ENCODE assay signal across 8 cellular contexts in the genomic region with DNA sequence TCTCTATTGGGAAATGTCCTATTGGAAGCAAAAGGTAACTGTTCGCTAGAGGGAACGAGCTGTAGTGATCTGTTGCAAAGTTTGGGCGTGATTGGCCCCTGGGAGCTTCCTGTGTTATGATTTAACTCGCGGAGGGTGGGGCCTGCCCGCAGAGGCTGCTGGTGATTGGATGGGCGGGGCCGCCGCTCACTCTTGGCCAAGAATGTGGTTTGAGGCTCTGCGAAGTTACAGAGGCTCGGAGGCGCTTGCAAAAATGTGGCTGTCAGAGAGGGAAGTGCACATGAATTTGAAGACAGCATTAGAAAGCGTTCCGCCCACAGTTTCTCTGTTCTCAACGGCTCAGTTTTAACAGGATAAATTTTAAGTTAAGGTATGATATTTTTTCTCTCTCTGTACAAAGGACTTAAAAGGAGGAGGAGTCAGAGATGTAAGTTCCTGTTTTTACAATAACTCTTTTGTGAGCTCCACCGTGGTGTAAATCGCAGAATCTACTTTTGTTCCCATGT. TPM values are rescaled to one million over a fixed set of nuclear protein-coding genes. Genes with fewer than 3 reads are reported as not detected.
A peak's percentile ranks its signal among the peaks of the same experiment; 100 is the strongest.
DNase-seq lines count a peak whose midpoint lies in the region; ATAC-seq and TF ChIP-seq lines count a peak whose summit lies in the region.

No MANE protein-coding gene starts in this region.

- H3K4me1 Mint-ChIP-seq in CD8-positive, alpha-beta T cell (ENCODE audit: low read depth), result peaks cover 53% of the 10 kb centered on the region

- WGBS in esophagus, 2 donors, result 0 to 1% methylated on average over 17 of the region's 17 CpGs

- H3K27me3 Mint-ChIP-seq in CD8-positive, alpha-beta T cell (ENCODE audit: low read depth), result no peaks in the 10 kb centered on the region

- peak overlapping the region; percentile 89 for H3K4me3 Mint-ChIP-seq in CD8-positive, alpha-beta T cell

- DNase-seq in CD8-positive, alpha-beta T cell, result peak; percentile 91 to 98 (median 95)
- peak; percentile 98 for DNase-seq in OCI-M1 (lab: John Stamatoyannopoulos, UW)
- DNase-seq in activated T-cell treated with anti-CD3 and anti-CD28 coated beads, Interleukin-2, amount 50 U/mL, for 1 hour, result peak; percentile 93
- peak; percentile 88 to 90 for DNase-seq in stimulated activated CD8-positive, alpha-beta memory T cell treated with anti-CD3 and anti-CD28 coated beads, Interleukin-7, amount 100 ng/mL, for 1 hour (ENCODE audit: low read depth in 2 of 2)

- H3K4me3 ChIP-seq in CD8-positive, alpha-beta T cell (ENCODE audit: low read depth, low read length), result peak overlapping the region; percentile 61
- H3K4me3 ChIP-seq in esophagus (ENCODE audit: low read depth in 1 of 2, low read length in 2 of 2) (peak overlapping the region; percentile 9 to 64), muscle layer of colon (ENCODE audit: low read depth in 1 of 2, low read length in 2 of 2) (peak overlapping the region; percentile 39 to 70)

- CTCF ChIA-PET in CD8-positive, alpha-beta T cell (lab: Charles Lee), result interaction anchor here (0.6 to 3.5 kb wide), 17 partner anchors 9 to 366 kb away, joined by 3 to 20 read pairs (median 4); no protein-coding TSS in a partner anchor

- H3K9me3 ChIP-seq in CD8-positive, alpha-beta T cell (ENCODE audit: low read length), result no peaks in the 10 kb centered on the region
- H3K9me3 ChIP-seq in esophagus (ENCODE audit: control insufficient read depth in 2 of 2, insufficient read depth in 1 of 2, low read depth in 1 of 2, low read length in 1 of 2), result no peaks in the 10 kb centered on the region
- H3K9me3 ChIP-seq in muscle layer of colon (ENCODE audit: low read length), result no peaks in the 10 kb centered on the region

- TF ChIP-seq CTCF in CD8-positive, alpha-beta T cell (IDR thresholded peaks at IDR 0.05), result peak; percentile 30

- H3K27me3 ChIP-seq in CD8-positive, alpha-beta T cell (ENCODE audit: insufficient read depth, low read length), result no peaks in the 10 kb centered on the region
- H3K27me3 ChIP-seq in esophagus (ENCODE audit: control insufficient read depth in 1 of 2, insufficient read depth in 2 of 2, low read length in 2 of 2) (no peaks in the 10 kb centered on the region), muscle layer of colon (ENCODE audit: control insufficient read depth in 1 of 2, insufficient read depth in 2 of 2, low read length in 2 of 2) (no peaks in the 10 kb centered on the region)

- H3K9ac ChIP-seq in muscle layer of colon (ENCODE audit: low read length), result peak overlapping the region; percentile 54

- H3K27ac ChIP-seq in CD8-positive, alpha-beta T cell (ENCODE audit: low read depth, low read length), result peak overlapping the region; percentile 54
- H3K27ac ChIP-seq in esophagus (ENCODE audit: low read depth in 2 of 2, low read length in 1 of 2) (peak overlapping the region; percentile 64 to 67), muscle layer of colon (ENCODE audit: low read depth, low read length) (peak overlapping the region; percentile 56)

- H3K27ac Mint-ChIP-seq in CD8-positive, alpha-beta T cell, result peak overlapping the region; percentile 98

- H3K4me1 ChIP-seq in CD8-positive, alpha-beta T cell (ENCODE audit: insufficient read depth, low read length), result peaks cover 40% of the 10 kb centered on the region
- H3K4me1 ChIP-seq in esophagus (ENCODE audit: control insufficient read depth in 2 of 2, insufficient read depth in 2 of 2, low read length in 1 of 2), result no peaks in the 10 kb centered on the region
- H3K4me1 ChIP-seq in muscle layer of colon (ENCODE audit: insufficient read depth, low read length), result peaks cover 7% of the 10 kb centered on the region

- H3K9me3 Mint-ChIP-seq in CD8-positive, alpha-beta T cell, result no peaks in the 10 kb centered on the region

- peak; percentile 95 for ATAC-seq in CD8-positive, alpha-beta T cell
- ATAC-seq in GM19438 (IDR thresholded peaks at IDR 0.05; ENCODE audit: low read depth, unreplicated experiment), result peak; percentile 100
- peak; percentile 97 for ATAC-seq in HG03571 (IDR thresholded peaks at IDR 0.05; ENCODE audit: unreplicated experiment)

- no peaks in the 10 kb centered on the region for H3K36me3 ChIP-seq in CD8-positive, alpha-beta T cell (ENCODE audit: insufficient read depth, low read length)
- no peaks in the 10 kb centered on the region for H3K36me3 ChIP-seq in esophagus (ENCODE audit: control insufficient read depth in 2 of 2, insufficient read depth in 2 of 2, low read length in 1 of 2)
- peaks cover 7% of the 10 kb centered on the region for H3K36me3 ChIP-seq in muscle layer of colon (ENCODE audit: insufficient read depth, low read length)

- POLR2A ChIA-PET in CD8-positive, alpha-beta T cell (lab: Charles Lee), result interaction anchor here (0.6 to 2.8 kb wide), 17 partner anchors 9 to 253 kb away, joined by 3 to 34 read pairs (median 4); partner anchors contain the start of genes CNTRL and RAB14

- intact Hi-C loops in CD8-positive, alpha-beta T cell (cut with DNase I, micrococcal nuclease), result loop anchor here (1.0 to 5.0 kb wide), 12 partner anchors 12 to 1036 kb away; partner anchors contain the start of genes CNTRL (in 2 of the 2), MEGF9 (in 2 of the 2), RAB14 (in 2 of the 2) and MORN5 (in 1 of the 2)

- H3K36me3 Mint-ChIP-seq in CD8-positive, alpha-beta T cell, result peaks cover 39% of the 10 kb centered on the region

RNA-seq across cellular contexts. Expression of gene CNTRL, which starts 46.9 kb away (rescaled TPM):
- total RNA-seq in CD8-positive, alpha-beta T cell, result 10 to 100 TPM; 29.8 to 30.8 TPM
- polyA plus RNA-seq in esophagus, result 1 to 10 TPM; 4.0 to 5.5 TPM

Comparison
In these comparisons a context has a peak if more than half of its experiments do, and no peak if none do; other contexts are left out.
1. Peak in every context shown above with its lines: DNase-seq, ATAC-seq, H3K4me3 ChIP-seq and H3K27ac ChIP-seq.